8 cellular contexts compared by ENCODE assay signal in the genomic region with DNA sequence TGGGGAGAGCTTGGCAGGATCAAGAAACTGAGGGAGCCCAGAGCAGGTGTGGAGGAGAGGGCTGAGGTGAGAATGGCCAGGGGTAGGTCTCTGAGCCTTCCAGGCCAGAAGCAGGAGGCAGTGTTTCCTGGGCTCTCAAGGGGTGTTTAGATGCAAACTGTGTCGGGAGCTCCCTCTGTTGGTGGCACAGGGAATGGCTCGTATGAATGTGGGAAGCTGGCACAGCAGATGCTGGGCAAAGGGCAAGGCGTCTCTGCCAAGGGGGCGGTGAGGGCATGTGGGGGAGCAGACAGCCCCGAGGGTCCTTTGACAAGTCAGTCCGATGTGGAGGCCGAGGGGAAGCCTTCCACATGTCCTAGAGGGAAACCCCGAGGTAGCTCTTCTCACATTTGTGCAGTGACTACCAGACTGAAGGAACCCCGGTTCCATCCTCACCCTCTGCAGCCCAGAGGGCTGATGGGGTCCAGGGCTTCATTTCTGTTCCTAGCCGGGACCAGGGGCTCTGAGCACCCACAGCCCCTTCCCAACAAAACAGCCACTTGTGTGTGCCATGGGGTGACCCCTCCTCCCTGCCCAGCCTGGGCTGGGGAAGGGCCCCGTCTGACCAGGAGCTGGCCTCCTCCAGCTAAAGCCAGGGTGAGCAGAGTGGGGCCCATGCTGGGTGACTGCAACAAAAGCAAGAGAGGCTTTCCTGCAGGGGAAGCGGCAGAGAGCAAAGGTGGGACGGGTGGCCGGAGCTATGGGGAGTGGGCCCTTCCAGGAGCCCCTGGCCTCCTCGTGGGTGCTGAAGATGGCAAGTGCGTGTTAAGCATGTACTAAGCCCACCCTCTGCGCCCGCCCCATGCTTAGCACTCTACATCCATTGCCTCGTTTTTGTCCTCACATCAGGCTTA.
A peak's percentile ranks its signal among the peaks of the same experiment; 100 is the strongest.
DNase-seq lines count a peak whose midpoint lies in the region; ATAC-seq and TF ChIP-seq lines count a peak whose summit lies in the region.

No MANE protein-coding gene starts in this region.

- H3K23ac ChIP-seq in mesenchymal stem cell (ENCODE audit: low read length in 2 of 2), result no peak overlapping the region

- no peak overlapping the region for H2BK15ac ChIP-seq in mesenchymal stem cell (ENCODE audit: low read depth, poor library complexity, severe bottlenecking)

- no peaks in the 10 kb centered on the region for H3K79me1 ChIP-seq in mesenchymal stem cell (replicated peaks; ENCODE audit: low read length, poor library complexity, severe bottlenecking)

- H2AFZ ChIP-seq in mesenchymal stem cell (ENCODE audit: low read depth, low read length), result no peak overlapping the region

- ATAC-seq in HG02678 (IDR thresholded peaks at IDR 0.05; ENCODE audit: unreplicated experiment), result peak; percentile 34
- peak; percentile 88 for ATAC-seq in activated CD8-positive, alpha-beta T cell treated with anti-CD3 and anti-CD28 coated beads for 36 hours

- H3K27ac ChIP-seq in effector memory CD4-positive, alpha-beta T cell (ENCODE audit: insufficient read depth, low read length, poor library complexity, severe bottlenecking), result no peak overlapping the region
- H3K27ac ChIP-seq in mesenchymal stem cell (ENCODE audit: low read length, poor library complexity, severe bottlenecking), result no peak overlapping the region

- H2BK12ac ChIP-seq in mesenchymal stem cell (ENCODE audit: low read length in 2 of 2), result peak overlapping the region in 1 of 2 experiments; percentile 64

- POLR2A ChIA-PET in activated CD8-positive, alpha-beta T cell treated with anti-CD3 and anti-CD28 coated beads for 36 hours (lab: Charles Lee), result interaction anchor here (0.8 to 1.6 kb wide), 2 partner anchors 381 to 383 kb away, joined by 3 to 8 read pairs; partner anchors contain the start of gene SH3RF3

- TF ChIP-seq CTCF in activated CD8-positive, alpha-beta T cell treated with anti-CD3 and anti-CD28 coated beads for 36 hours (IDR thresholded peaks at IDR 0.05), result peak; percentile 87

- no peak overlapping the region for H3K4me2 ChIP-seq in mesenchymal stem cell (ENCODE audit: low read length, poor library complexity, severe bottlenecking)

- no peak overlapping the region for H3K4me3 ChIP-seq in effector memory CD4-positive, alpha-beta T cell (ENCODE audit: insufficient read depth, low read depth, low read length, poor library complexity, severe bottlenecking)
- no peak overlapping the region for H3K4me3 ChIP-seq in mesenchymal stem cell (ENCODE audit: insufficient read depth in 1 of 2, low read depth in 1 of 2, low read length in 2 of 2)

- H4K91ac ChIP-seq in mesenchymal stem cell (ENCODE audit: low read length), result no peak overlapping the region

- H2BK5ac ChIP-seq in mesenchymal stem cell (ENCODE audit: low read depth, low read length, poor library complexity, severe bottlenecking), result no peak overlapping the region

- CTCF ChIA-PET in activated CD8-positive, alpha-beta T cell treated with anti-CD3 and anti-CD28 coated beads for 36 hours (lab: Charles Lee), result interaction anchor here (0.6 to 3.5 kb wide), 40 partner anchors 9 to 653 kb away, joined by 3 to 63 read pairs (median 4); partner anchors contain the start of gene SH3RF3

- intact Hi-C loops in activated CD8-positive, alpha-beta T cell treated with anti-CD3 and anti-CD28 coated beads for 36 hours (cut with micrococcal nuclease), result loop anchor here (2.0 kb wide), 1 partner anchor 382 kb away; the partner anchor contains the start of gene SH3RF3

- peak; percentile 91 for DNase-seq in DMS 273 (lab: John Stamatoyannopoulos, UW; ENCODE audit: unreplicated experiment)
- peak; percentile 85 for DNase-seq in NCI-H82 (lab: John Stamatoyannopoulos, UW)
- peak; percentile 90 for DNase-seq in activated CD8-positive, alpha-beta T cell treated with anti-CD3 and anti-CD28 coated beads for 36 hours
- peak; percentile 34 to 50 (median 41) for DNase-seq in effector memory CD4-positive, alpha-beta T cell
- peak; percentile 77 for DNase-seq in mesenchymal stem cell
- peak; percentile 46 to 53 for DNase-seq in stimulated activated CD8-positive, alpha-beta memory T cell treated with anti-CD3 and anti-CD28 coated beads, Interleukin-2, amount 100 ng/mL, for 1 hour (ENCODE audit: low read depth in 2 of 2)
- DNase-seq in mesenteric fat pad (ENCODE audit: low spot score), result no peak

- H3K4me1 ChIP-seq in effector memory CD4-positive, alpha-beta T cell (ENCODE audit: control insufficient read depth, insufficient read depth, low read length, poor library complexity, severe bottlenecking), result no peaks in the 10 kb centered on the region
- H3K4me1 ChIP-seq in mesenchymal stem cell (ENCODE audit: control insufficient read depth, insufficient read depth, low read depth, low read length), result peaks cover 14% of the 10 kb centered on the region

- no peaks in the 10 kb centered on the region for H3K9me3 ChIP-seq in effector memory CD4-positive, alpha-beta T cell (ENCODE audit: control insufficient read depth, low read length)
- H3K9me3 ChIP-seq in mesenchymal stem cell (ENCODE audit: control insufficient read depth, low read length), result peaks cover 11% of the 10 kb centered on the region

- H2BK120ac ChIP-seq in mesenchymal stem cell (ENCODE audit: low read depth, low read length), result no peak overlapping the region

- no peak overlapping the region for H3K14ac ChIP-seq in mesenchymal stem cell (ENCODE audit: low read length in 2 of 2)

- no peaks in the 10 kb centered on the region for H3K27me3 ChIP-seq in effector memory CD4-positive, alpha-beta T cell (replicated peaks; ENCODE audit: control insufficient read depth, insufficient read depth, low read length, poor library complexity, severe bottlenecking)
- H3K27me3 ChIP-seq in mesenchymal stem cell (ENCODE audit: control insufficient read depth in 1 of 2, insufficient read depth in 1 of 2, low read length in 2 of 2), result peaks cover 0 to 30% of the 10 kb centered on the region in 2 experiments

- 54% methylated on average over 19 of the region's 19 CpGs for WGBS in mesenchymal stem cell

- no peak overlapping the region for H4K8ac ChIP-seq in mesenchymal stem cell (ENCODE audit: low read length)

- H3K18ac ChIP-seq in mesenchymal stem cell (ENCODE audit: low read depth in 1 of 2, low read length in 2 of 2), result no peak overlapping the region

- H3K36me3 Mint-ChIP-seq in activated CD8-positive, alpha-beta T cell treated with anti-CD3 and anti-CD28 coated beads for 36 hours (ENCODE audit: low read depth), result no peaks in the 10 kb centered on the region

- H3K4me1 Mint-ChIP-seq in activated CD8-positive, alpha-beta T cell treated with anti-CD3 and anti-CD28 coated beads for 36 hours (ENCODE audit: low read depth), result peaks cover 2% of the 10 kb centered on the region

- no peaks in the 10 kb centered on the region for H3K9me3 Mint-ChIP-seq in activated CD8-positive, alpha-beta T cell treated with anti-CD3 and anti-CD28 coated beads for 36 hours

- H2AK5ac ChIP-seq in mesenchymal stem cell (ENCODE audit: low read length, severe bottlenecking), result no peak overlapping the region

- H3K36me3 ChIP-seq in effector memory CD4-positive, alpha-beta T cell (ENCODE audit: control insufficient read depth, insufficient read depth, low read length), result no peaks in the 10 kb centered on the region
- H3K36me3 ChIP-seq in mesenchymal stem cell (ENCODE audit: control insufficient read depth in 1 of 2, insufficient read depth in 2 of 2, low read depth in 1 of 2, low read length in 2 of 2), result peaks cover 0 to 4% of the 10 kb centered on the region in 2 experiments

- no peak overlapping the region for H3K27ac Mint-ChIP-seq in activated CD8-positive, alpha-beta T cell treated with anti-CD3 and anti-CD28 coated beads for 36 hours

- H3K27me3 Mint-ChIP-seq in activated CD8-positive, alpha-beta T cell treated with anti-CD3 and anti-CD28 coated beads for 36 hours, result no peaks in the 10 kb centered on the region

- no peak overlapping the region for H3K9ac ChIP-seq in mesenchymal stem cell (ENCODE audit: low read length)

- H3K4me3 Mint-ChIP-seq in activated CD8-positive, alpha-beta T cell treated with anti-CD3 and anti-CD28 coated beads for 36 hours, result no peak overlapping the region

- H3K4ac ChIP-seq in mesenchymal stem cell (ENCODE audit: low read depth in 1 of 2, low read length in 2 of 2), result peak overlapping the region in 1 of 2 experiments; percentile 29
